Comparison of ENCODE assay signal across 10 cellular contexts in the genomic region with DNA sequence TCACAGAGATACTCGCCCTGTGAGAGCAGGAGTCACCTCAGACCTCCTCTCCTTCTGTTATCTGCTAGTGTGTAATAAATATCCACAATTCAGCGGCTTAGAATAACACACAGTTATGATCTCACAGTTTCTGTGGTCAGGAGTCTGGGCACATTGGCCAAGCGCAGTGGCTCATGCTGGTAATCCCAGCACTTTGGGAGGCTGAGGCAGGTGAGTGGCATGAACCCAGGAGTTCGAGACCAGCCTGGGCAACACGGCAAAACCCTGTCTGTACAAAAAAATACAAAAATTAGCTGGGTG.
DNase-seq lines count a peak whose midpoint lies in the region; ATAC-seq and TF ChIP-seq lines count a peak whose summit lies in the region.
"Had no signal": no experiment of that assay in that cellular context is flagged by ENCODE, and none has a peak within 500 bp of the region (broad histone marks: within the 10 kb centered on the region; RNA-seq: fewer than 3 reads in every experiment).

No MANE protein-coding gene starts in this region.

- no peaks in the 10 kb centered on the region for H3K9me3 ChIP-seq in tibial artery

- DNase-seq in activated T-cell treated with anti-CD3 and anti-CD28 coated beads, Interleukin-2, amount 50 U/mL, for 72 hours: no peak
- DNase-seq in activated T-cell treated with anti-CD3 and anti-CD28 coated beads for 4 hours (no peak), left colon (no peak), tibial artery (no peak), dedifferentiated amniotic fluid mesenchymal stem cell (ENCODE audit: extremely low spot score) (no peak)
- DNase-seq in activated CD4-positive, CD25-positive, alpha-beta regulatory T cell treated with anti-CD3 and anti-CD28 coated beads, Interleukin-2, amount 50 U/mL, for 72 hours: no peak
- DNase-seq: activated naive CD4-positive, alpha-beta T cell; H7 had no signal

- H3K9me3 Mint-ChIP-seq in activated T-cell treated with anti-CD3 and anti-CD28 coated beads, Interleukin-2, amount 50 U/mL, for 72 hours: no peaks in the 10 kb centered on the region
- H3K9me3 Mint-ChIP-seq in activated T-helper 17 cell treated with anti-CD3 and anti-CD28 coated beads, Interleukin-2, amount 50 U/mL, for 72 hours: no peaks in the 10 kb centered on the region

- H3K27ac ChIP-seq in tibial artery: peak overlapping the region; percentile 97 to 99

- peaks cover 4 to 15% of the 10 kb centered on the region in 2 donors for H3K36me3 Mint-ChIP-seq in activated T-cell treated with anti-CD3 and anti-CD28 coated beads, Interleukin-2, amount 50 U/mL, for 72 hours (ENCODE audit: insufficient read depth in 2 of 2)
- peaks cover 95% of the 10 kb centered on the region for H3K36me3 Mint-ChIP-seq in activated T-helper 17 cell treated with anti-CD3 and anti-CD28 coated beads, Interleukin-2, amount 50 U/mL, for 72 hours (ENCODE audit: low read depth)

- intact Hi-C loops in left colon (cut with DNase I, micrococcal nuclease): no loop called here
- intact Hi-C loops in tibial artery (cut with DNase I; ENCODE audit: low total_unique reads): loop anchor here (10.0 kb wide), 1 partner anchor 190 kb away; no protein-coding TSS in a partner anchor

- no peaks in the 10 kb centered on the region for H3K27me3 ChIP-seq in tibial artery

- H3K4me1 ChIP-seq in tibial artery: peaks cover 0 to 85% (median 80%) of the 10 kb centered on the region in 4 donors

- peak overlapping the region; percentile 92 to 97 for H3K4me3 Mint-ChIP-seq in activated T-cell treated with anti-CD3 and anti-CD28 coated beads, Interleukin-2, amount 50 U/mL, for 72 hours
- peak overlapping the region; percentile 100 for H3K4me3 Mint-ChIP-seq in activated T-helper 17 cell treated with anti-CD3 and anti-CD28 coated beads, Interleukin-2, amount 50 U/mL, for 72 hours

- no peak for TF ChIP-seq CTCF in tibial artery (IDR thresholded peaks at IDR 0.05)

- peaks cover 9 to 17% (median 12%) of the 10 kb centered on the region in 3 donors for H3K36me3 ChIP-seq in tibial artery

- peak overlapping the region; percentile 98 for H3K27ac Mint-ChIP-seq in activated T-cell treated with anti-CD3 and anti-CD28 coated beads, Interleukin-2, amount 50 U/mL, for 72 hours
- H3K27ac Mint-ChIP-seq in activated T-helper 17 cell treated with anti-CD3 and anti-CD28 coated beads, Interleukin-2, amount 50 U/mL, for 72 hours: peak overlapping the region; percentile 99

- H3K4me3 ChIP-seq in tibial artery: no peak overlapping the region

- no peak for ATAC-seq in activated T-cell treated with anti-CD3 and anti-CD28 coated beads, Interleukin-2, amount 50 U/mL, for 72 hours (replicated peaks in 1 of 2)
- ATAC-seq in activated T-helper 17 cell treated with anti-CD3 and anti-CD28 coated beads, Interleukin-2, amount 50 U/mL, for 72 hours (replicated peaks): peak; percentile 51
- ATAC-seq in left colon (peak; percentile 36), GM19467 (IDR thresholded peaks at IDR 0.05; ENCODE audit: unreplicated experiment) (no peak)

- H3K27me3 Mint-ChIP-seq in activated T-cell treated with anti-CD3 and anti-CD28 coated beads, Interleukin-2, amount 50 U/mL, for 72 hours (ENCODE audit: low read depth): no peaks in the 10 kb centered on the region
- no peaks in the 10 kb centered on the region for H3K27me3 Mint-ChIP-seq in activated T-helper 17 cell treated with anti-CD3 and anti-CD28 coated beads, Interleukin-2, amount 50 U/mL, for 72 hours

- H3K4me1 Mint-ChIP-seq in activated T-cell treated with anti-CD3 and anti-CD28 coated beads, Interleukin-2, amount 50 U/mL, for 72 hours (ENCODE audit: low read depth): peaks cover 77% of the 10 kb centered on the region
- H3K4me1 Mint-ChIP-seq in activated T-helper 17 cell treated with anti-CD3 and anti-CD28 coated beads, Interleukin-2, amount 50 U/mL, for 72 hours: peaks cover 53% of the 10 kb centered on the region

Comparison
In these comparisons a context has a peak if more than half of its experiments do, and no peak if none do; other contexts are left out.
1. ATAC-seq: peak in activated T-helper 17 cell treated with anti-CD3 and anti-CD28 coated beads, Interleukin-2, amount 50 U/mL, for 72 hours (single experiment) and left colon (single experiment); none in activated T-cell treated with anti-CD3 and anti-CD28 coated beads, Interleukin-2, amount 50 U/mL, for 72 hours (0 of 2) and GM19467 (single experiment).